Comparison of ENCODE assay signal across 8 cellular contexts in genomic region chr11:78022397-78023396, GRCh38. TPM values are rescaled to one million over a fixed set of nuclear protein-coding genes. Genes with fewer than 3 reads are reported as not detected.
DNase-seq lines count a peak whose midpoint lies in the region; ATAC-seq, FAIRE-seq and TF ChIP-seq lines count a peak whose summit lies in the region.

Gene KCTD14, minus strand, starts transcription at chr11:78023276. Its CDS starts 27 bp downstream, at chr11:78023249.

- no peak within 1 kb of the TSS for H3K27ac ChIP-seq in endothelial cell of umbilical vein (ENCODE audit: insufficient read depth, low read depth, low read length)

- H3K79me2 ChIP-seq in endothelial cell of umbilical vein (ENCODE audit: control insufficient read depth, insufficient read depth, low read length) = no peaks in the 10 kb centered on the region

- H3K27me3 Mint-ChIP-seq in Calu3 (ENCODE audit: unreplicated experiment) (no peaks in the 10 kb centered on the region), neural crest cell (ENCODE audit: low read depth) (peaks cover 25% of the 10 kb centered on the region)
- peaks cover 18% of the 10 kb centered on the region for H3K27me3 Mint-ChIP-seq in activated naive CD4-positive, alpha-beta T cell treated with anti-CD3 and anti-CD28 coated beads for 36 hours (ENCODE audit: low read depth)

- CTCF ChIA-PET in Calu3 (lab: Charles Lee) (no interaction called here), endothelial cell of umbilical vein (lab: Charles Lee) (no interaction called here)
- CTCF ChIA-PET in activated naive CD4-positive, alpha-beta T cell treated with anti-CD3 and anti-CD28 coated beads for 36 hours (lab: Charles Lee) = no interaction called here

- H3K36me3 Mint-ChIP-seq in Calu3 (ENCODE audit: insufficient read depth, unreplicated experiment) = peaks cover 22% of the 10 kb centered on the region
- H3K36me3 Mint-ChIP-seq in neural crest cell (ENCODE audit: low read depth) = no peaks in the 10 kb centered on the region
- H3K36me3 Mint-ChIP-seq in activated naive CD4-positive, alpha-beta T cell treated with anti-CD3 and anti-CD28 coated beads for 36 hours (ENCODE audit: low read depth) = no peaks in the 10 kb centered on the region

- peak within 1 kb of the TSS in 2 of 3 experiments; percentile 31 to 41 for H3K4me3 ChIP-seq in endothelial cell of umbilical vein (replicated peaks in 1 of 3; ENCODE audit: insufficient read depth in 1 of 3, low read depth in 1 of 3, low read length in 3 of 3)

- no peaks in the 10 kb centered on the region for H3K9me3 ChIP-seq in endothelial cell of umbilical vein (replicated peaks; ENCODE audit: control insufficient read depth, insufficient read depth, low read length)

- dilution Hi-C loops in endothelial cell of umbilical vein (cut with MboI; ENCODE audit: extremely low pct_ligation_motif_present, low sequenced_read_pairs) = no loop called here

- H3K4me1 Mint-ChIP-seq in Calu3 (ENCODE audit: low read depth, unreplicated experiment) (peaks cover 43% of the 10 kb centered on the region), neural crest cell (peaks cover 27% of the 10 kb centered on the region)
- peaks cover 5% of the 10 kb centered on the region for H3K4me1 Mint-ChIP-seq in activated naive CD4-positive, alpha-beta T cell treated with anti-CD3 and anti-CD28 coated beads for 36 hours (ENCODE audit: low read depth)

- POLR2A ChIA-PET in endothelial cell of umbilical vein (lab: Charles Lee) = no interaction called here

- FAIRE-seq in endothelial cell of umbilical vein (lab: Jason Lieb, UNC) = peak; percentile 69
- no peak for FAIRE-seq in GM12891 (lab: Jason Lieb, UNC)

- peaks cover 5% of the 10 kb centered on the region for H3K4me1 ChIP-seq in endothelial cell of umbilical vein (ENCODE audit: control insufficient read depth, extremely low read depth, insufficient read depth, low read length)

- no peak for ATAC-seq in HG02763 (IDR thresholded peaks at IDR 0.05; ENCODE audit: unreplicated experiment)

- intact Hi-C loops in Calu3 (cut with micrococcal nuclease; ENCODE audit: unreplicated experiment) (no loop called here), endothelial cell of umbilical vein (cut with micrococcal nuclease) (no loop called here), head of caudate nucleus (cut with DNase I) (no loop called here)
- intact Hi-C loops in activated naive CD4-positive, alpha-beta T cell treated with anti-CD3 and anti-CD28 coated beads for 36 hours (cut with micrococcal nuclease) = no loop called here

- H3K9me3 Mint-ChIP-seq in Calu3 (ENCODE audit: low read depth, unreplicated experiment) (no peaks in the 10 kb centered on the region), neural crest cell (no peaks in the 10 kb centered on the region)
- no peaks in the 10 kb centered on the region for H3K9me3 Mint-ChIP-seq in activated naive CD4-positive, alpha-beta T cell treated with anti-CD3 and anti-CD28 coated beads for 36 hours

- peak; percentile 74 for DNase-seq in Calu3
- peak; percentile 59 for DNase-seq in NCI-H510A treated with DMSO at 0.1 percent for 48 hours (lab: John Stamatoyannopoulos, UW)
- DNase-seq in endothelial cell of umbilical vein (ENCODE audit: low read depth, low spot score) = no peak
- peak; percentile 3 for DNase-seq in neural crest cell (ENCODE audit: low read depth, low spot score)
- DNase-seq in GM12891 (ENCODE audit: insufficient read length, low spot score) = no peak
- DNase-seq in head of caudate nucleus = no peak
- no peak for DNase-seq in activated naive CD4-positive, alpha-beta T cell treated with anti-CD3 and anti-CD28 coated beads for 36 hours

- peak within 1 kb of the TSS; percentile 80 for H3K4me2 ChIP-seq in endothelial cell of umbilical vein (ENCODE audit: insufficient read depth, low read length)

- no TSS peak for BruUV-seq in Calu3 (replicated peaks; lab: Mats Ljungman, UMichigan)
- BruUV-seq in endothelial cell of umbilical vein (replicated peaks; lab: Mats Ljungman, UMichigan) = no TSS peak

- H3K36me3 ChIP-seq in endothelial cell of umbilical vein (ENCODE audit: control insufficient read depth in 2 of 2, extremely low read depth in 1 of 2, insufficient read depth in 2 of 2, low read length in 2 of 2) = no peaks in the 10 kb centered on the region

- H3K9me1 ChIP-seq in endothelial cell of umbilical vein (replicated peaks; ENCODE audit: control insufficient read depth, extremely low read depth, insufficient read depth, low read length) = no peaks in the 10 kb centered on the region

- H3K4me3 Mint-ChIP-seq in Calu3 (ENCODE audit: low read depth, unreplicated experiment) (peak within 1 kb of the TSS; percentile 98), neural crest cell (peak within 1 kb of the TSS; percentile 70)
- no peak within 1 kb of the TSS for H3K4me3 Mint-ChIP-seq in activated naive CD4-positive, alpha-beta T cell treated with anti-CD3 and anti-CD28 coated beads for 36 hours

- peak within 1 kb of the TSS; percentile 100 for H2AFZ ChIP-seq in endothelial cell of umbilical vein (ENCODE audit: low read depth, low read length)

- H4K20me1 ChIP-seq in endothelial cell of umbilical vein (replicated peaks; ENCODE audit: control insufficient read depth, extremely low read depth, insufficient read depth, low read length) = no peaks in the 10 kb centered on the region

- no peak for TF ChIP-seq POLR2A in endothelial cell of umbilical vein (IDR thresholded peaks at IDR 0.05; ENCODE audit: low read depth, low read length)
- no peak for TF ChIP-seq POLR2A in GM12891 (IDR thresholded peaks at IDR 0.05; ENCODE audit: low read depth, low read length)

- peak within 1 kb of the TSS; percentile 4 for H3K9ac ChIP-seq in endothelial cell of umbilical vein (replicated peaks; ENCODE audit: extremely low read depth, insufficient read depth, low read length)

- TF ChIP-seq CTCF in Calu3 (IDR thresholded peaks at IDR 0.05; ENCODE audit: unreplicated experiment) (no peak), endothelial cell of umbilical vein (IDR thresholded peaks at IDR 0.05; ENCODE audit: extremely low read depth in 1 of 2, insufficient read depth in 1 of 2, low read depth in 1 of 2, low read length in 2 of 2) (no peak), neural crest cell (conservative IDR thresholded peaks at IDR 0.05) (no peak)

- no peaks in the 10 kb centered on the region for H3K27me3 ChIP-seq in endothelial cell of umbilical vein (ENCODE audit: control insufficient read depth in 2 of 2, insufficient read depth in 2 of 2, low read length in 2 of 2)

- H3K27ac Mint-ChIP-seq in Calu3 (ENCODE audit: unreplicated experiment) (peak within 1 kb of the TSS; percentile 87), neural crest cell (ENCODE audit: unreplicated experiment) (no peak within 1 kb of the TSS)
- no peak within 1 kb of the TSS for H3K27ac Mint-ChIP-seq in activated naive CD4-positive, alpha-beta T cell treated with anti-CD3 and anti-CD28 coated beads for 36 hours

TF ChIP-seq in endothelial cell of umbilical vein, 7 proteins besides CTCF, POLR2A, EP300 and RAD21:
- TF ChIP-seq GATA2 (IDR thresholded peaks at IDR 0.05; ENCODE audit: insufficient read depth, insufficient read length, low read depth, low read length) (no peak), POLR2AphosphoS5 (IDR thresholded peaks at IDR 0.05; ENCODE audit: insufficient read depth, low read depth, low read length) (no peak), FOS (IDR thresholded peaks at IDR 0.05; ENCODE audit: borderline replicate concordance, insufficient read depth, low read length) (no peak), MYC (IDR thresholded peaks at IDR 0.05; ENCODE audit: low read depth, low read length) (no peak), EZH2 (IDR thresholded peaks at IDR 0.05; ENCODE audit: borderline replicate concordance, low read depth, low read length, severe bottlenecking) (no peak), MAX (IDR thresholded peaks at IDR 0.05; ENCODE audit: insufficient read depth, insufficient read length) (no peak), JUN (IDR thresholded peaks at IDR 0.05; ENCODE audit: borderline replicate concordance, insufficient read depth, insufficient read length, low read depth) (no peak)

TF ChIP-seq in GM12891, 5 proteins besides CTCF, POLR2A, EP300 and RAD21:
- no peak for TF ChIP-seq POLR2AphosphoS5 (IDR thresholded peaks at IDR 0.05; ENCODE audit: low read depth, low read length)
- TF ChIP-seq SPI1 (IDR thresholded peaks at IDR 0.05; ENCODE audit: low read depth, low read length) = no peak
- TF ChIP-seq TAF1 (IDR thresholded peaks at IDR 0.05; ENCODE audit: low read depth, low read length) = no peak
- no peak for TF ChIP-seq PAX5 (IDR thresholded peaks at IDR 0.05; ENCODE audit: insufficient read depth, low read length, severe bottlenecking)
- TF ChIP-seq POU2F2 (IDR thresholded peaks at IDR 0.05; ENCODE audit: low read depth, low read length) = no peak

RNA-seq across cellular contexts. Expression of gene KCTD14, which starts in this region (rescaled TPM):
- total RNA-seq in Calu3 (2022) (13.2 and 17.6 TPM in 2 replicates), endothelial cell of umbilical vein (1.1 and 1.8 TPM in 2 replicates), neural crest cell (1.4 and 1.6 TPM in 2 replicates)
- 0.57 and 0.64 TPM in 2 replicates for polyA plus RNA-seq in endothelial cell of umbilical vein
- polyA plus RNA-seq in endothelial cell of umbilical vein (2011; cell fraction: cytosol; rRNA removed) = 0.90 and 0.97 TPM in 2 replicates
- 0.30 and 0.31 TPM in 2 replicates for polyA plus RNA-seq in endothelial cell of umbilical vein (2011; cell fraction: nucleus; rRNA removed)
- 0.61 and 0.70 TPM in 2 replicates for polyA plus RNA-seq in endothelial cell of umbilical vein (2012)
- polyA minus RNA-seq in endothelial cell of umbilical vein = 0.46 and 0.47 TPM in 2 replicates
- not detected for polyA minus RNA-seq in endothelial cell of umbilical vein (2011; cell fraction: cytosol; rRNA and poly(A)+ RNA removed)
- 0.34 TPM in 1 of 2 replicates, not detected in the other for polyA minus RNA-seq in endothelial cell of umbilical vein (2011; cell fraction: nucleus; rRNA and poly(A)+ RNA removed)
- polyA plus RNA-seq in GM12891 (2012; ENCODE audit: low read depth, missing spikeins) = not detected
- total RNA-seq in activated naive CD4-positive, alpha-beta T cell treated with anti-CD3 and anti-CD28 coated beads for 36 hours = under 1 TPM in 1 of 2 experiments, not detected in 1; 0.27 TPM

Comparison
In these comparisons a context has a peak if more than half of its experiments do, and no peak if none do; other contexts are left out.
1. DNase-seq: peak in Calu3 (single experiment), NCI-H510A treated with DMSO at 0.1 percent for 48 hours (single experiment) and neural crest cell (single experiment); none in endothelial cell of umbilical vein (single experiment), GM12891 (single experiment), head of caudate nucleus (0 of 42) and activated naive CD4-positive, alpha-beta T cell treated with anti-CD3 and anti-CD28 coated beads for 36 hours (single experiment).